In the genomic region with DNA sequence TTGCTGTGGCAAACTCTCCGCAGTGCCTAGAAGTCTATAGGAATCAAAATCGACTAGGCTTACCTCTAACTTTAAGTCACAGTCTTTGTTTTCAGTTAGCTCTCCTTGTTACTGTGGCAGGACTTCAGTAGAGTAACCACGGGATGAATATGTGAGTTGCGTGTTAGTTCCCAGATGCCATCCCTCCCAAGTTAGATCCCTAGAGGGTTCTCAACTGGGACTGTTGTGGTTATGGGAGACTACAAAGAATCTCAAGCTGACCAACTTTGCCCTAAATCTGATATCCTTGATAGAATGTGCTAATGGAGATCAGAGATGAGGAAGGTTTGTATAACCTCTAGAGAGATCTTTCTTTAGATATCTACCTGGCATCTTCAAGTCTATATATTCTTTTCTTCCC, we compare ENCODE assay signal across 8 cellular contexts.
"Had no signal": no experiment of that assay in that cellular context is flagged by ENCODE, and none has a peak within 500 bp of the region (broad histone marks: within the 10 kb centered on the region; RNA-seq: fewer than 3 reads in every experiment).

No MANE protein-coding gene starts in this region.

- H3K27ac Mint-ChIP-seq: GM23338, HFFc6, IgD-negative memory B cell had no signal

- H3K4me3 Mint-ChIP-seq: GM23338, HFFc6, IgD-negative memory B cell had no signal

- H3K9me3 Mint-ChIP-seq: GM23338, HFFc6, IgD-negative memory B cell had no signal

- H3K9me3 ChIP-seq: HAP-1 had no signal

- ATAC-seq: GM23338, HCT116, HepG2 had no signal

- H3K4me1 ChIP-seq: HAP-1 had no signal

- DNase-seq: H7, HFFc6 had no signal

- H3K4me1 Mint-ChIP-seq: GM23338 had no signal

- H3K27ac ChIP-seq: HL-60 had no signal

- H3K36me3 Mint-ChIP-seq: IgD-negative memory B cell had no signal

- H3K36me3 ChIP-seq: HAP-1 had no signal

- H3K4me3 ChIP-seq: GM23338, HAP-1 had no signal
